15 cellular contexts compared by ENCODE assay signal in genomic region chr11:944711-945470, GRCh38. TPM values are rescaled to one million over a fixed set of nuclear protein-coding genes. Genes with fewer than 3 reads are reported as not detected.
A peak's percentile ranks its signal among the peaks of the same experiment; 100 is the strongest.
DNase-seq lines count a peak whose midpoint lies in the region; ATAC-seq and TF ChIP-seq lines count a peak whose summit lies in the region.
"Had no signal": no experiment of that assay in that cellular context is flagged by ENCODE, and none has a peak within 500 bp of the region (broad histone marks: within the 10 kb centered on the region; RNA-seq: fewer than 3 reads in every experiment).

No MANE protein-coding gene starts in this region.

- no peaks in the 10 kb centered on the region for H3K36me3 ChIP-seq in ovary

- no peaks in the 10 kb centered on the region for H3K9me3 ChIP-seq in ovary

- H3K4me3 Mint-ChIP-seq in stimulated activated naive CD8-positive, alpha-beta T cell treated with anti-CD3 and anti-CD28 coated beads, Interleukin-15, amount 100 ng/mL, for 72 hours = no peak overlapping the region
- H3K4me3 Mint-ChIP-seq in chondrocyte (ENCODE audit: unreplicated experiment) = no peak overlapping the region
- H3K4me3 Mint-ChIP-seq in activated naive CD4-positive, alpha-beta T cell treated with anti-CD3 and anti-CD28 coated beads for 36 hours = no peak overlapping the region

- peaks cover 6% of the 10 kb centered on the region for H3K4me1 ChIP-seq in ovary (ENCODE audit: insufficient read depth)

- peaks cover 42% of the 10 kb centered on the region for H3K4me1 Mint-ChIP-seq in stimulated activated naive CD8-positive, alpha-beta T cell treated with anti-CD3 and anti-CD28 coated beads, Interleukin-15, amount 100 ng/mL, for 72 hours
- H3K4me1 Mint-ChIP-seq in chondrocyte (ENCODE audit: low read depth) = peaks cover 54% of the 10 kb centered on the region
- peaks cover 24% of the 10 kb centered on the region for H3K4me1 Mint-ChIP-seq in activated naive CD4-positive, alpha-beta T cell treated with anti-CD3 and anti-CD28 coated beads for 36 hours (ENCODE audit: low read depth)

- no peak for TF ChIP-seq EP300 in ovary (IDR thresholded peaks at IDR 0.05)

- H3K27ac ChIP-seq in ovary = no peak overlapping the region
- H3K27ac ChIP-seq: BLaER1 treated with 17β-estradiol and CSF1 and Interleukin-3, amounts not matched to agents 10 nM and 100 nM had no signal

- peaks cover 11% of the 10 kb centered on the region for H3K36me3 Mint-ChIP-seq in chondrocyte (ENCODE audit: low read depth)
- H3K36me3 Mint-ChIP-seq in activated naive CD4-positive, alpha-beta T cell treated with anti-CD3 and anti-CD28 coated beads for 36 hours (ENCODE audit: low read depth) = peaks cover 27% of the 10 kb centered on the region

- 42 to 58% (median 46%) methylated on average over 13 of the region's 13 CpGs for WGBS in ovary, 3 donors

- H3K27me3 ChIP-seq in ovary = no peaks in the 10 kb centered on the region
- H3K27me3 ChIP-seq: BLaER1 treated with 17β-estradiol and CSF1 and Interleukin-3, amounts not matched to agents 10 nM and 100 nM had no signal

- TF ChIP-seq POLR2A in ovary (IDR thresholded peaks at IDR 0.05) = no peak

- CTCF ChIA-PET in activated naive CD4-positive, alpha-beta T cell treated with anti-CD3 and anti-CD28 coated beads for 36 hours (lab: Charles Lee) = interaction anchor here (1.2 kb wide), 1 partner anchor 11 kb away, joined by 3 read pairs; no protein-coding TSS in a partner anchor

- H3K9me3 Mint-ChIP-seq in stimulated activated naive CD8-positive, alpha-beta T cell treated with anti-CD3 and anti-CD28 coated beads, Interleukin-15, amount 100 ng/mL, for 72 hours = peaks cover 0 to 6% of the 10 kb centered on the region in 2 donors
- H3K9me3 Mint-ChIP-seq in chondrocyte (ENCODE audit: low read depth) = peaks cover 3% of the 10 kb centered on the region
- H3K9me3 Mint-ChIP-seq in activated naive CD4-positive, alpha-beta T cell treated with anti-CD3 and anti-CD28 coated beads for 36 hours = peaks cover 18% of the 10 kb centered on the region

- DNase-seq in stimulated activated naive CD8-positive, alpha-beta T cell treated with anti-CD3 and anti-CD28 coated beads, Interleukin-15, amount 100 ng/mL, for 72 hours = no peak
- no peak for DNase-seq in stimulated activated naive CD8-positive, alpha-beta T cell treated with anti-CD3 and anti-CD28 coated beads, Interleukin-15, Interleukin-2, amounts not matched to agents 100 U/mL and 50 U/mL, for 24 hours
- no peak for DNase-seq in chondrocyte (ENCODE audit: low spot score)
- peak; percentile 74 for DNase-seq in islet precursor cell
- DNase-seq in activated naive CD4-positive, alpha-beta T cell treated with anti-CD3 and anti-CD28 coated beads for 36 hours = no peak
- no peak for DNase-seq in ovary
- DNase-seq: activated CD4-positive, alpha-beta T cell treated with anti-CD3 and anti-CD28 coated beads, Interleukin-2, amount 50 U/mL, for 4 hours; NCI-H1048; NCI-H82; stimulated activated CD4-positive, alpha-beta T cell treated with anti-CD3 and anti-CD28 coated beads, Interleukin-12 subunit alpha, Interleukin-12 subunit beta, amount 100 ng/mL, for 4 hours; SW 1271 had no signal

- H3K4me3 ChIP-seq in ovary = no peak overlapping the region
- H3K4me3 ChIP-seq: BLaER1 treated with 17β-estradiol and CSF1 and Interleukin-3, amounts not matched to agents 10 nM and 100 nM had no signal

- no peak for ATAC-seq in stimulated activated naive CD8-positive, alpha-beta T cell treated with anti-CD3 and anti-CD28 coated beads, Interleukin-15, amount 100 ng/mL, for 72 hours
- no peak for ATAC-seq in stimulated activated naive CD8-positive, alpha-beta T cell treated with anti-CD3 and anti-CD28 coated beads, Interleukin-15, Interleukin-2, amounts not matched to agents 100 U/mL and 50 U/mL, for 24 hours
- ATAC-seq in GM18520 (IDR thresholded peaks at IDR 0.05; ENCODE audit: unreplicated experiment) (no peak), GM19467 (IDR thresholded peaks at IDR 0.05; ENCODE audit: unreplicated experiment) (no peak)
- ATAC-seq: activated naive CD4-positive, alpha-beta T cell treated with anti-CD3 and anti-CD28 coated beads, Interleukin-2, amount 50 U/mL, for 72 hours had no signal

- peak overlapping the region; percentile 14 to 26 for H3K27ac Mint-ChIP-seq in stimulated activated naive CD8-positive, alpha-beta T cell treated with anti-CD3 and anti-CD28 coated beads, Interleukin-15, amount 100 ng/mL, for 72 hours
- H3K27ac Mint-ChIP-seq in chondrocyte (ENCODE audit: unreplicated experiment) = peak overlapping the region; percentile 94
- H3K27ac Mint-ChIP-seq in activated naive CD4-positive, alpha-beta T cell treated with anti-CD3 and anti-CD28 coated beads for 36 hours = no peak overlapping the region
- H3K27ac Mint-ChIP-seq: activated naive CD4-positive, alpha-beta T cell treated with anti-CD3 and anti-CD28 coated beads, Interleukin-2, amount 50 U/mL, for 72 hours had no signal

- intact Hi-C loops in activated naive CD4-positive, alpha-beta T cell treated with anti-CD3 and anti-CD28 coated beads for 36 hours (cut with micrococcal nuclease) = no loop called here
- intact Hi-C loops in ovary (cut with DNase I) = no loop called here

- TF ChIP-seq CTCF in chondrocyte (IDR thresholded peaks at IDR 0.05) (peak; percentile 53), ovary (IDR thresholded peaks at IDR 0.05) (no peak)

- no peaks in the 10 kb centered on the region for H3K27me3 Mint-ChIP-seq in stimulated activated naive CD8-positive, alpha-beta T cell treated with anti-CD3 and anti-CD28 coated beads, Interleukin-15, amount 100 ng/mL, for 72 hours
- H3K27me3 Mint-ChIP-seq in chondrocyte (ENCODE audit: low read depth) = no peaks in the 10 kb centered on the region
- no peaks in the 10 kb centered on the region for H3K27me3 Mint-ChIP-seq in activated naive CD4-positive, alpha-beta T cell treated with anti-CD3 and anti-CD28 coated beads for 36 hours (ENCODE audit: low read depth)

RNA-seq across cellular contexts. Expression of gene AP2A2, which starts 19.2 kb away (rescaled TPM):
- total RNA-seq in chondrocyte (62.0 to 72.0 TPM (median 69.7 TPM) in 3 replicates), ovary (10 to 100 TPM; 27.7 to 80.1 (median 54.0) TPM)
- total RNA-seq in activated naive CD4-positive, alpha-beta T cell treated with anti-CD3 and anti-CD28 coated beads for 36 hours = 10 to 100 TPM; 34.6 to 36.6 TPM
- polyA plus RNA-seq in ovary = 100 to 1,000 TPM in 1 of 2 donors, 10 to 100 TPM in 1; 31.1 to 151 TPM

RNA-seq across cellular contexts. Expression of gene CHID1, which starts 34.3 kb away (rescaled TPM):
- 87.6 to 115 TPM (median 90.3 TPM) in 3 replicates for total RNA-seq in chondrocyte
- total RNA-seq in activated naive CD4-positive, alpha-beta T cell treated with anti-CD3 and anti-CD28 coated beads for 36 hours = 10 to 100 TPM; 51.8 to 56.3 TPM
- total RNA-seq in ovary = 10 to 100 TPM; 62.2 to 90.7 (median 75.7) TPM
- 10 to 100 TPM; 41.0 to 68.1 TPM for polyA plus RNA-seq in ovary
